1 cellular context compared by ENCODE assay signal in the genomic region with DNA sequence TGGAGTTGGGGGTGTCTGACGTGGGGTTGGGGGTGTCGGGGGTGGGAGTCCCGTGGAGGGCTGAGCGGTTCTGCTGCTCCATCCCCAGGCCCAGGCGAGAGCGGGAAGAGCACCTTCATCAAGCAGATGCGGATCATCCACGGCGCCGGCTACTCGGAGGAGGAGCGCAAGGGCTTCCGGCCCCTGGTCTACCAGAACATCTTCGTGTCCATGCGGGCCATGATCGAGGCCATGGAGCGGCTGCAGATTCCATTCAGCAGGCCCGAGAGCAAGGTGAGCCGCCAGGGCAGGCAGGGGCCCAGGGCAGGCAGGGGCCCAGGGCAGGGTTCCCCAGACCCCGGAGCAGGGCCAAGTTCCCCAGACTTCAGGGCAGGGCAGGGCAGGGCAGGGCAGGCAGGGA.
TF ChIP-seq lines count a peak whose summit lies in the region.

No MANE protein-coding gene starts in this region.

TF ChIP-seq in H1, 55 proteins besides CTCF, POLR2A, EP300 and RAD21:
- no peak for TF ChIP-seq KDM5A (IDR thresholded peaks at IDR 0.05; ENCODE audit: low read length)
- no peak for TF ChIP-seq SUZ12 (IDR thresholded peaks at IDR 0.05; ENCODE audit: low read length)
- TF ChIP-seq PHF8 (conservative IDR thresholded peaks at IDR 0.05; ENCODE audit: low read depth, low read length) = no peak
